ENCODE assay signal across 1 cellular context in the genomic region with DNA sequence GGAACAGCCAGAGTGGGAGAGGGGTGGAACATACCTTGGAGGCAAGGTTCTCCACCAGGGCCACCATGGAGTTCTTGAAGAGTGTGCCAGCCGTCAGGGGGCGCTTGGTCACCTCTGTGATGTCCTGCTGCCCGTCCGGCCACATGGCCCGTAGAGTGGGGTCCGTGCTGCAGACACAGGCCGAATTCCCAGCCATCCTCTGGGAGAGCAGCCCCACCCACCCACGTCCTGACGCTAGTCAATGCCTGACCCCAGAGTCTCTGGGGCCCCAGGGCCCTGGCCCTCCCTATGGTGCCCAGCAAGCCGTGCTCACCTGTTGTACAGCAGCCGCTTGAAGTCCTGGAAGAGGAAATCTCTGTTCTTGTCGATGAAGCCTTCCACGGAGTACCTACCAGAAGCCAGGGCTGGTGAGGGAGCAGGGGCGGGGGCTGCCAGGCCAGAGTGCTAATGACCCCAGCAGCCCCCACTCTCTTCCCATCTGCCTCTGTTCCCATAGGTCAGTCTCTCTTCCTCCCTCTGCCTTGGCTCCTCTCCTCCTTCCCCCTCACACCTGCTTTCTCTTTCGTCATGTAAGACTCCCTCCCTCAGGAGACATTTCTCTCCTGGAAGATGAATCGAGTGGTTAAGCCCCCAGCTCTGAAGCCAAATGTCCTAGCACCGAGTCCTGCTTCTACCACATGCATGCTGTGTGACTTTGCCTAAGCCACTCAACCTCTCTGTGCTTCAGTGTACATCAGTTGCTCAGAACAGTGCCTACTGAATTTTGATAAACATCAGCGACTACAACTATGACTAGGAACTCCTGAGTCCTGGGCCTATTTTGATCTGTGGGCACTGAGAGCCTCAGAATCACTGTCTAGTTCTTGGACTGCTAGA.
TF ChIP-seq lines count a peak whose summit lies in the region.

No MANE protein-coding gene starts in this region.

TF ChIP-seq in SK-N-SH treated with all-trans-retinoic acid at 6 μM for 48 hours, 23 proteins besides CTCF, POLR2A, EP300 and RAD21 (continued from another document):
- TF ChIP-seq, protein P1, sequence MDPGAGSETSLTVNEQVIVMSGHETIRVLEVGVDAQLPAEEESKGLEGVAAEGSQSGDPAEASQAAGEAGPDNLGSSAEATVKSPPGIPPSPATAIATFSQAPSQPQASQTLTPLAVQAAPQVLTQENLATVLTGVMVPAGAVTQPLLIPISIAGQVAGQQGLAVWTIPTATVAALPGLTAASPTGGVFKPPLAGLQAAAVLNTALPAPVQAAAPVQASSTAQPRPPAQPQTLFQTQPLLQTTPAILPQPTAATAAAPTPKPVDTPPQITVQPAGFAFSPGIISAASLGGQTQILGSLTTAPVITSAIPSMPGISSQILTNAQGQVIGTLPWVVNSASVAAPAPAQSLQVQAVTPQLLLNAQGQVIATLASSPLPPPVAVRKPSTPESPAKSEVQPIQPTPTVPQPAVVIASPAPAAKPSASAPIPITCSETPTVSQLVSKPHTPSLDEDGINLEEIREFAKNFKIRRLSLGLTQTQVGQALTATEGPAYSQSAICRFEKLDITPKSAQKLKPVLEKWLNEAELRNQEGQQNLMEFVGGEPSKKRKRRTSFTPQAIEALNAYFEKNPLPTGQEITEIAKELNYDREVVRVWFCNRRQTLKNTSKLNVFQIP (CRISPR knock-in tag; IDR thresholded peaks at IDR 0.05; ENCODE audit: borderline replicate concordance, low read depth): no peak
TF ChIP-seq in SK-N-SH treated with all-trans-retinoic acid at 6 μM for 48 hours: peak in this region for 0.
